ENCODE assay signal across 1 cellular context in genomic region chr14:46985529-46986137, GRCh38.
TF ChIP-seq lines count a peak whose summit lies in the region.

No MANE protein-coding gene starts in this region.

TF ChIP-seq in GM23338, 12 proteins besides CTCF, POLR2A, EP300 and RAD21 (continued from another document):
- TF ChIP-seq, protein P1, sequence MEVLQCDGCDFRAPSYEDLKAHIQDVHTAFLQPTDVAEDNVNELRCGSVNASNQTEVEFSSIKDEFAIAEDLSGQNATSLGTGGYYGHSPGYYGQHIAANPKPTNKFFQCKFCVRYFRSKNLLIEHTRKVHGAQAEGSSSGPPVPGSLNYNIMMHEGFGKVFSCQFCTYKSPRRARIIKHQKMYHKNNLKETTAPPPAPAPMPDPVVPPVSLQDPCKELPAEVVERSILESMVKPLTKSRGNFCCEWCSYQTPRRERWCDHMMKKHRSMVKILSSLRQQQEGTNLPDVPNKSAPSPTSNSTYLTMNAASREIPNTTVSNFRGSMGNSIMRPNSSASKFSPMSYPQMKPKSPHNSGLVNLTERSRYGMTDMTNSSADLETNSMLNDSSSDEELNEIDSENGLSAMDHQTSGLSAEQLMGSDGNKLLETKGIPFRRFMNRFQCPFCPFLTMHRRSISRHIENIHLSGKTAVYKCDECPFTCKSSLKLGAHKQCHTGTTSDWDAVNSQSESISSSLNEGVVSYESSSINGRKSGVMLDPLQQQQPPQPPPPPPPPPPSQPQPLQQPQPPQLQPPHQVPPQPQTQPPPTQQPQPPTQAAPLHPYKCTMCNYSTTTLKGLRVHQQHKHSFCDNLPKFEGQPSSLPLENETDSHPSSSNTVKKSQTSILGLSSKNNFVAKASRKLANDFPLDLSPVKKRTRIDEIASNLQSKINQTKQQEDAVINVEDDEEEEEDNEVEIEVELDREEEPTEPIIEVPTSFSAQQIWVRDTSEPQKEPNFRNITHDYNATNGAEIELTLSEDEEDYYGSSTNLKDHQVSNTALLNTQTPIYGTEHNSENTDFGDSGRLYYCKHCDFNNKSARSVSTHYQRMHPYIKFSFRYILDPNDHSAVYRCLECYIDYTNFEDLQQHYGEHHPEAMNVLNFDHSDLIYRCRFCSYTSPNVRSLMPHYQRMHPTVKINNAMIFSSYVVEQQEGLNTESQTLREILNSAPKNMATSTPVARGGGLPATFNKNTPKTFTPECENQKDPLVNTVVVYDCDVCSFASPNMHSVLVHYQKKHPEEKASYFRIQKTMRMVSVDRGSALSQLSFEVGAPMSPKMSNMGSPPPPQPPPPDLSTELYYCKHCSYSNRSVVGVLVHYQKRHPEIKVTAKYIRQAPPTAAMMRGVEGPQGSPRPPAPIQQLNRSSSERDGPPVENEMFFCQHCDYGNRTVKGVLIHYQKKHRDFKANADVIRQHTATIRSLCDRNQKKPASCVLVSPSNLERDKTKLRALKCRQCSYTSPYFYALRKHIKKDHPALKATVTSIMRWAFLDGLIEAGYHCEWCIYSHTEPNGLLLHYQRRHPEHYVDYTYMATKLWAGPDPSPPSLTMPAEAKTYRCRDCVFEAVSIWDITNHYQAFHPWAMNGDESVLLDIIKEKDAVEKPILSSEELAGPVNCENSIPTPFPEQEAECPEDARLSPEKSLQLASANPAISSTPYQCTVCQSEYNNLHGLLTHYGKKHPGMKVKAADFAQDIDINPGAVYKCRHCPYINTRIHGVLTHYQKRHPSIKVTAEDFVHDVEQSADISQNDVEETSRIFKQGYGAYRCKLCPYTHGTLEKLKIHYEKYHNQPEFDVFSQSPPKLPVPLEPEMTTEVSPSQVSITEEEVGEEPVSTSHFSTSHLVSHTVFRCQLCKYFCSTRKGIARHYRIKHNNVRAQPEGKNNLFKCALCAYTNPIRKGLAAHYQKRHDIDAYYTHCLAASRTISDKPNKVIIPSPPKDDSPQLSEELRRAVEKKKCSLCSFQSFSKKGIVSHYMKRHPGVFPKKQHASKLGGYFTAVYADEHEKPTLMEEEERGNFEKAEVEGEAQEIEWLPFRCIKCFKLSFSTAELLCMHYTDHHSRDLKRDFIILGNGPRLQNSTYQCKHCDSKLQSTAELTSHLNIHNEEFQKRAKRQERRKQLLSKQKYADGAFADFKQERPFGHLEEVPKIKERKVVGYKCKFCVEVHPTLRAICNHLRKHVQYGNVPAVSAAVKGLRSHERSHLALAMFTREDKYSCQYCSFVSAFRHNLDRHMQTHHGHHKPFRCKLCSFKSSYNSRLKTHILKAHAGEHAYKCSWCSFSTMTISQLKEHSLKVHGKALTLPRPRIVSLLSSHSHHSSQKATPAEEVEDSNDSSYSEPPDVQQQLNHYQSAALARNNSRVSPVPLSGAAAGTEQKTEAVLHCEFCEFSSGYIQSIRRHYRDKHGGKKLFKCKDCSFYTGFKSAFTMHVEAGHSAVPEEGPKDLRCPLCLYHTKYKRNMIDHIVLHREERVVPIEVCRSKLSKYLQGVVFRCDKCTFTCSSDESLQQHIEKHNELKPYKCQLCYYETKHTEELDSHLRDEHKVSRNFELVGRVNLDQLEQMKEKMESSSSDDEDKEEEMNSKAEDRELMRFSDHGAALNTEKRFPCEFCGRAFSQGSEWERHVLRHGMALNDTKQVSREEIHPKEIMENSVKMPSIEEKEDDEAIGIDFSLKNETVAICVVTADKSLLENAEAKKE (CRISPR knock-in tag; IDR thresholded peaks at IDR 0.05), result no peak
- TF ChIP-seq ZNF331 (CRISPR knock-in tag; IDR thresholded peaks at IDR 0.05; ENCODE audit: low read depth) (no peak), EZH2phosphoT487 (IDR thresholded peaks at IDR 0.05; ENCODE audit: unreplicated experiment) (no peak), ZNF114 (CRISPR knock-in tag; IDR thresholded peaks at IDR 0.05) (no peak), REST (IDR thresholded peaks at IDR 0.05; ENCODE audit: unreplicated experiment) (no peak)
